ENCODE assay signal across 1 cellular context in the genomic region with DNA sequence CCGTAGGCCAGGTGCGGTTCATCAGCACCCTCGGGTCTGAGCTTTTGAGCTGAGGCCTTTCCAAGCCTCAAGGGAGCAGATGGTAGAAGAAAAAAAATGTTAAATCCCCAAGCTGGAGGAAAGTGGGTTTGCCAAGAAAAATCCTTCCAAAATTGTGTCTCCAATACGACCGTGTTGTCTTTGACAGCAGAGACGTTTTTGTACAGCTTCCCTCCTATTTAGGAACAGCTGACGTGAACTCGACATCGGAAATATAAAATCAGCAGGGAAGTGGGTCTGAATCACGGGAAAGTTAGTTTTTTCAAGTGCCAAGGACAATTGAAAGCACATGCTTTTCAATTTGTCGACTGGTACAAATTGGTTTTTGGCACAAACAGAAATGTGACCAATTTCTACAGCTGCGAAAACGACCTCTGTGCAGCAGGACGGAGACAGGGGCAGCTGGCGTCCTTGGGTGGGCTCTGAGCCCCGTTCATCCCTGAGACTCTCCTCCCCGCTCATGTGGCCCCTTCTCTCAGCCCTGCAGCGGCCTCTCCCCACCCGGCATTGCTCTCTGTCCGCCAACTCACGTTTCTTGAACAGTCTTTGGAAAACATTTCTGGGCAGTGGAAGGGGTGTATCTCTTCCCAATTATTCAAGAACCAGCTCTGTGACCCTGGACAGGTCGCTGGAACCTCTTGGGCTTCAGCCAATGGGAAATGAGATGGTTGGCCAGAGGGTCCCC.
TF ChIP-seq lines count a peak whose summit lies in the region.

No MANE protein-coding gene starts in this region.

TF ChIP-seq in HepG2, 621 proteins besides CTCF, POLR2A, EP300 and RAD21 (continued from another document):
- TF ChIP-seq, protein P1, sequence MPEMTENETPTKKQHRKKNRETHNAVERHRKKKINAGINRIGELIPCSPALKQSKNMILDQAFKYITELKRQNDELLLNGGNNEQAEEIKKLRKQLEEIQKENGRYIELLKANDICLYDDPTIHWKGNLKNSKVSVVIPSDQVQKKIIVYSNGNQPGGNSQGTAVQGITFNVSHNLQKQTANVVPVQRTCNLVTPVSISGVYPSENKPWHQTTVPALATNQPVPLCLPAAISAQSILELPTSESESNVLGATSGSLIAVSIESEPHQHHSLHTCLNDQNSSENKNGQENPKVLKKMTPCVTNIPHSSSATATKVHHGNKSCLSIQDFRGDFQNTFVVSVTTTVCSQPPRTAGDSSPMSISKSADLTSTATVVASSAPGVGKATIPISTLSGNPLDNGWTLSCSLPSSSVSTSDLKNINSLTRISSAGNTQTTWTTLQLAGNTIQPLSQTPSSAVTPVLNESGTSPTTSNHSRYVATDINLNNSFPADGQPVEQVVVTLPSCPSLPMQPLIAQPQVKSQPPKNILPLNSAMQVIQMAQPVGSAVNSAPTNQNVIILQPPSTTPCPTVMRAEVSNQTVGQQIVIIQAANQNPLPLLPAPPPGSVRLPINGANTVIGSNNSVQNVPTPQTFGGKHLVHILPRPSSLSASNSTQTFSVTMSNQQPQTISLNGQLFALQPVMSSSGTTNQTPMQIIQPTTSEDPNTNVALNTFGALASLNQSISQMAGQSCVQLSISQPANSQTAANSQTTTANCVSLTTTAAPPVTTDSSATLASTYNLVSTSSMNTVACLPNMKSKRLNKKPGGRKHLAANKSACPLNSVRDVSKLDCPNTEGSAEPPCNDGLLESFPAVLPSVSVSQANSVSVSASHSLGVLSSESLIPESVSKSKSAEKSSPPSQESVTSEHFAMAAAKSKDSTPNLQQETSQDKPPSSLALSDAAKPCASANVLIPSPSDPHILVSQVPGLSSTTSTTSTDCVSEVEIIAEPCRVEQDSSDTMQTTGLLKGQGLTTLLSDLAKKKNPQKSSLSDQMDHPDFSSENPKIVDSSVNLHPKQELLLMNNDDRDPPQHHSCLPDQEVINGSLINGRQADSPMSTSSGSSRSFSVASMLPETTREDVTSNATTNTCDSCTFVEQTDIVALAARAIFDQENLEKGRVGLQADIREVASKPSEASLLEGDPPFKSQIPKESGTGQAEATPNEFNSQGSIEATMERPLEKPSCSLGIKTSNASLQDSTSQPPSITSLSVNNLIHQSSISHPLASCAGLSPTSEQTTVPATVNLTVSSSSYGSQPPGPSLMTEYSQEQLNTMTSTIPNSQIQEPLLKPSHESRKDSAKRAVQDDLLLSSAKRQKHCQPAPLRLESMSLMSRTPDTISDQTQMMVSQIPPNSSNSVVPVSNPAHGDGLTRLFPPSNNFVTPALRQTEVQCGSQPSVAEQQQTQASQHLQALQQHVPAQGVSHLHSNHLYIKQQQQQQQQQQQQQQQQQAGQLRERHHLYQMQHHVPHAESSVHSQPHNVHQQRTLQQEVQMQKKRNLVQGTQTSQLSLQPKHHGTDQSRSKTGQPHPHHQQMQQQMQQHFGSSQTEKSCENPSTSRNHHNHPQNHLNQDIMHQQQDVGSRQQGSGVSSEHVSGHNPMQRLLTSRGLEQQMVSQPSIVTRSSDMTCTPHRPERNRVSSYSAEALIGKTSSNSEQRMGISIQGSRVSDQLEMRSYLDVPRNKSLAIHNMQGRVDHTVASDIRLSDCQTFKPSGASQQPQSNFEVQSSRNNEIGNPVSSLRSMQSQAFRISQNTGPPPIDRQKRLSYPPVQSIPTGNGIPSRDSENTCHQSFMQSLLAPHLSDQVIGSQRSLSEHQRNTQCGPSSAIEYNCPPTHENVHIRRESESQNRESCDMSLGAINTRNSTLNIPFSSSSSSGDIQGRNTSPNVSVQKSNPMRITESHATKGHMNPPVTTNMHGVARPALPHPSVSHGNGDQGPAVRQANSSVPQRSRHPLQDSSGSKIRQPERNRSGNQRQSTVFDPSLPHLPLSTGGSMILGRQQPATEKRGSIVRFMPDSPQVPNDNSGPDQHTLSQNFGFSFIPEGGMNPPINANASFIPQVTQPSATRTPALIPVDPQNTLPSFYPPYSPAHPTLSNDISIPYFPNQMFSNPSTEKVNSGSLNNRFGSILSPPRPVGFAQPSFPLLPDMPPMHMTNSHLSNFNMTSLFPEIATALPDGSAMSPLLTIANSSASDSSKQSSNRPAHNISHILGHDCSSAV (CRISPR knock-in tag; IDR thresholded peaks at IDR 0.05; ENCODE audit: borderline replicate concordance): 0 out of 2 replicates have a peak, but pooled peaks have one; percentile 2
- TF ChIP-seq, protein P2, sequence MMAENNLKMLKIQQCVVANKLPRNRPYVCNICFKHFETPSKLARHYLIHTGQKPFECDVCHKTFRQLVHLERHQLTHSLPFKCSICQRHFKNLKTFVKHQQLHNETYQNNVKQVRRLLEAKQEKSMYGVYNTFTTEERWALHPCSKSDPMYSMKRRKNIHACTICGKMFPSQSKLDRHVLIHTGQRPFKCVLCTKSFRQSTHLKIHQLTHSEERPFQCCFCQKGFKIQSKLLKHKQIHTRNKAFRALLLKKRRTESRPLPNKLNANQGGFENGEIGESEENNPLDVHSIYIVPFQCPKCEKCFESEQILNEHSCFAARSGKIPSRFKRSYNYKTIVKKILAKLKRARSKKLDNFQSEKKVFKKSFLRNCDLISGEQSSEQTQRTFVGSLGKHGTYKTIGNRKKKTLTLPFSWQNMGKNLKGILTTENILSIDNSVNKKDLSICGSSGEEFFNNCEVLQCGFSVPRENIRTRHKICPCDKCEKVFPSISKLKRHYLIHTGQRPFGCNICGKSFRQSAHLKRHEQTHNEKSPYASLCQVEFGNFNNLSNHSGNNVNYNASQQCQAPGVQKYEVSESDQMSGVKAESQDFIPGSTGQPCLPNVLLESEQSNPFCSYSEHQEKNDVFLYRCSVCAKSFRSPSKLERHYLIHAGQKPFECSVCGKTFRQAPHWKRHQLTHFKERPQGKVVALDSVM (CRISPR knock-in tag; IDR thresholded peaks at IDR 0.05): no peak
- TF ChIP-seq SALL2 (CRISPR knock-in tag; IDR thresholded peaks at IDR 0.05) (0 out of 2 replicates have a peak, but pooled peaks have one; percentile 3), ATF7-NPFF (CRISPR knock-in tag; IDR thresholded peaks at IDR 0.05; ENCODE audit: low read depth) (0 out of 2 replicates have a peak, but pooled peaks have one; percentile 15), NFIB (CRISPR knock-in tag; IDR thresholded peaks at IDR 0.05; ENCODE audit: borderline replicate concordance) (0 out of 2 replicates have a peak, but pooled peaks have one; percentile 18), MIXL1 (CRISPR knock-in tag; IDR thresholded peaks at IDR 0.05) (no peak), ZNF232 (CRISPR knock-in tag; IDR thresholded peaks at IDR 0.05; ENCODE audit: borderline replicate concordance) (no peak)
